ENCODE assay signal across 26 cellular contexts in the genomic region with DNA sequence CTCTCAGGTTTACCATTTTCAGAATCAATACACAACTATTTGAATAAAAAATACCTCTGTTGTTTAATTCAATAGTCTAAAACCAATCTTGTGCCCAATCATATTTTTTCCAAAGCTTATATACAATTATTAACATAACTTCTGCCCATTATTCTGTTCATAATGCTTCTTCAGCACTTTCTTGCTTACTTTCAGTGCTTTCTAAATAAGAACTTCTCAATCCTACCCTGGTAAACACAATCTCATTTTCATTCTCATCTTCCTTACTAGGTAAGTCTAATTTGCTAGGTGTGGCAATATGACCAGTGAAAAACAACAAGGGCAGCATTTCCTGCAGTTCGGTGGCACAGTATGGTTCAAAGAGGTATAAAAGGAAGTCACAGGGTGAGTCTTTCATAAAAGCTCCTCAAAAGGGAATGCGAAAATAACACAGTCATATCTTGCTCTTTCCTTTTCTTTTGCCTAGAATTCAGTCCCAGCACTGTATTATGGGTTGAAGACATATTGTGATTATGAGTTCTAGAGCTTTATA.
"Had no signal": no experiment of that assay in that cellular context is flagged by ENCODE, and none has a peak within 500 bp of the region (broad histone marks: within the 10 kb centered on the region; RNA-seq: fewer than 3 reads in every experiment).

No MANE protein-coding gene starts in this region.

- H3K27ac ChIP-seq: breast epithelium, ovary, sigmoid colon, uterus had no signal

- H3K9me3 ChIP-seq: breast epithelium, ovary, sigmoid colon, uterus had no signal

- ATAC-seq: activated naive CD4-positive, alpha-beta T cell treated with anti-CD3 and anti-CD28 coated beads, Interleukin-2, amount 50 U/mL, for 72 hours; activated T-cell treated with anti-CD3 and anti-CD28 coated beads, Interleukin-2, amount 50 U/mL, for 72 hours; esophagus mucosa; left cardiac atrium; left ventricle myocardium superior; mucosa of descending colon; natural killer cell treated with Interleukin-12 subunit alpha and Interleukin-12 subunit beta and Interleukin-15 and Interleukin-18, amount 100 ng/mL, for 72 hours; stimulated activated memory B cell treated with anti-CD40 and anti-IgM and Interleukin-4, amounts not matched to agents 10 μg/mL and 1 μg/mL and 100 μg/mL, for 72 hours; stimulated activated naive CD8-positive, alpha-beta T cell treated with anti-CD3 and anti-CD28 coated beads, Interleukin-15, amount 100 ng/mL, for 72 hours had no signal

- H3K4me3 ChIP-seq: breast epithelium, mucosa of descending colon, ovary, sigmoid colon, uterus had no signal

- DNase-seq: activated B cell treated with CpG ODN at 0.5 μM for 24 hours; activated naive CD4-positive, alpha-beta T cell; activated T-cell treated with anti-CD3 and anti-CD28 coated beads for 4 hours; activated T-cell treated with anti-CD3 and anti-CD28 coated beads, Interleukin-2, amount 50 U/mL, for 72 hours; endodermal cell; foreskin fibroblast; head of caudate nucleus; hippocampal formation; left cardiac atrium; left ventricle myocardium superior; mucosa of descending colon; ovary; retina; sigmoid colon; small intestine; stimulated activated CD4-positive, alpha-beta T cell treated with anti-CD3 and anti-CD28 coated beads, Interleukin-1b, Interleukin-23, amount 100 ng/mL, for 48 hours; stimulated activated CD4-positive, alpha-beta T cell treated with anti-CD3 and anti-CD28 coated beads, Interleukin-4, amount 100 ng/mL, for 4 hours; stimulated activated CD8-positive, alpha-beta memory T cell treated with anti-CD3 and anti-CD28 coated beads, Interleukin-4, amount 100 ng/mL, for 48 hours; stimulated activated naive CD8-positive, alpha-beta T cell treated with anti-CD3 and anti-CD28 coated beads, Interleukin-15, amount 100 ng/mL, for 72 hours; substantia nigra; uterus had no signal

- H3K36me3 ChIP-seq: breast epithelium, ovary, sigmoid colon, uterus had no signal

- H3K27me3 ChIP-seq: ovary, sigmoid colon, uterus had no signal
